ENCODE assay signal across 28 cellular contexts in the genomic region with DNA sequence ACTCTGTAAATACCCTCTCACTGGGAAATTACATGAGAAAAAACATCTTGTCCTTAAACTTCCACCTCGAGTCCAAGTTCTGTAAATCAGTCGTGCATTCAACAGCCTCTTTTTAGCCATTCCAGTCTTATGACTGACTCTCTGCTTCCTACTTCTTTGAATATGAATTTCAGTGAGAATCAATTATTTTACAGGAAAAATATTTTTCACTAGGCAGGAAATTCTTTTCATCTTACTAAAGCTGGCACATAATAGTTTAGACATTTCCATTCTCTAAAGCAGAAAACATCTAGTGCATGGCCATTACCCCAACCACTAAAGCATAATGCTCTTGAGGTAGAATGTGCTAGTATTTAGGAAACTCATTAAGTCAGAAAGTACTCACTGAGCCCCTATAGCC.
DNase-seq lines count a peak whose midpoint lies in the region; ATAC-seq, FAIRE-seq and TF ChIP-seq lines count a peak whose summit lies in the region.
"Had no signal": no experiment of that assay in that cellular context is flagged by ENCODE, and none has a peak within 500 bp of the region (broad histone marks: within the 10 kb centered on the region; RNA-seq: fewer than 3 reads in every experiment).

No MANE protein-coding gene starts in this region.

- intact Hi-C loops in mammary epithelial cell (cut with micrococcal nuclease) (no loop called here), breast epithelium (cut with DNase I; ENCODE audit: low total_unique reads) (no loop called here)
- intact Hi-C loops in CD4-positive, alpha-beta T cell (cut with DNase I, micrococcal nuclease) = no loop called here

- H3K79me2 ChIP-seq in mammary epithelial cell (ENCODE audit: insufficient read depth, low read length) = no peaks in the 10 kb centered on the region
- no peaks in the 10 kb centered on the region for H3K79me2 ChIP-seq in astrocyte (ENCODE audit: insufficient read depth, low read length)

- H3K4me2 ChIP-seq in mammary epithelial cell (ENCODE audit: insufficient read depth, low read depth, low read length) = no peak overlapping the region
- peak overlapping the region; percentile 13 for H3K4me2 ChIP-seq in astrocyte (ENCODE audit: low read length)
- no peak overlapping the region for H3K4me2 ChIP-seq in mesenchymal stem cell (ENCODE audit: low read length, poor library complexity, severe bottlenecking)
- H3K4me2 ChIP-seq: BLaER1 treated with 17β-estradiol and CSF1 and Interleukin-3, amounts not matched to agents 10 nM and 100 nM; GM23338; KMS-11; SK-N-SH had no signal

- no peak overlapping the region for H4K8ac ChIP-seq in mesenchymal stem cell (ENCODE audit: low read length)

- CTCF ChIA-PET in mammary epithelial cell (lab: Charles Lee; ENCODE audit: low non-redundant PET) = no interaction called here
- CTCF ChIA-PET in CD4-positive, alpha-beta T cell (lab: Charles Lee) = no interaction called here

- H3K36me3 ChIP-seq in mammary epithelial cell (ENCODE audit: insufficient read depth, low read length) (no peaks in the 10 kb centered on the region), breast epithelium (no peaks in the 10 kb centered on the region), astrocyte (ENCODE audit: insufficient read depth, low read length) (no peaks in the 10 kb centered on the region), mesenchymal stem cell (ENCODE audit: control insufficient read depth in 1 of 2, insufficient read depth in 2 of 2, low read depth in 1 of 2, low read length in 2 of 2) (no peaks in the 10 kb centered on the region)
- H3K36me3 ChIP-seq: BLaER1 treated with 17β-estradiol and CSF1 and Interleukin-3, amounts not matched to agents 10 nM and 100 nM; HAP-1 had no signal

- H3K27me3 ChIP-seq in mammary epithelial cell (ENCODE audit: insufficient read depth, low read length) = no peaks in the 10 kb centered on the region
- H3K27me3 ChIP-seq in breast epithelium = no peaks in the 10 kb centered on the region
- H3K27me3 ChIP-seq in astrocyte (ENCODE audit: insufficient read depth, low read length) = no peaks in the 10 kb centered on the region
- H3K27me3 ChIP-seq in mesenchymal stem cell (ENCODE audit: control insufficient read depth in 1 of 2, insufficient read depth in 1 of 2, low read length in 2 of 2) = no peaks in the 10 kb centered on the region
- H3K27me3 ChIP-seq in CD4-positive, alpha-beta T cell (ENCODE audit: control insufficient read depth, insufficient read depth, low read length) = no peaks in the 10 kb centered on the region
- H3K27me3 ChIP-seq: BLaER1 treated with 17β-estradiol and CSF1 and Interleukin-3, amounts not matched to agents 10 nM and 100 nM had no signal

- no peak for TF ChIP-seq CTCF in mammary epithelial cell (conservative IDR thresholded peaks at IDR 0.05 in 1 of 2, IDR thresholded peaks at IDR 0.05 in 1 of 2; ENCODE audit: extremely low read depth in 1 of 2, insufficient read depth in 1 of 2, low read depth in 1 of 2, low read length in 2 of 2)
- no peak for TF ChIP-seq CTCF in breast epithelium (IDR thresholded peaks at IDR 0.05)
- TF ChIP-seq CTCF in astrocyte (IDR thresholded peaks at IDR 0.05; ENCODE audit: insufficient read depth, low read depth, low read length) = no peak
- TF ChIP-seq CTCF in GM13976 (IDR thresholded peaks at IDR 0.05; ENCODE audit: borderline replicate concordance, control extremely low read depth, extremely low read depth, insufficient read depth, missing control alignments) = no peak
- TF ChIP-seq CTCF in CD4-positive, alpha-beta T cell (IDR thresholded peaks at IDR 0.05) = no peak

- no peak for TF ChIP-seq POLR2A in breast epithelium (IDR thresholded peaks at IDR 0.05)

- H2AFZ ChIP-seq in mammary epithelial cell (ENCODE audit: low read depth, low read length) (peak overlapping the region; percentile 18), astrocyte (ENCODE audit: low read depth, low read length) (peak overlapping the region; percentile 3), mesenchymal stem cell (ENCODE audit: low read depth, low read length) (no peak overlapping the region)
- H2AFZ ChIP-seq: GM23338 had no signal

- no peaks in the 10 kb centered on the region for H3K27me3 Mint-ChIP-seq in astrocyte (ENCODE audit: low read depth, unreplicated experiment)
- no peaks in the 10 kb centered on the region for H3K27me3 Mint-ChIP-seq in CD4-positive, alpha-beta T cell

- DNase-seq in mammary epithelial cell (no peak), breast epithelium (ENCODE audit: low spot score in 2 of 2) (no peak), astrocyte (ENCODE audit: low read depth) (peak; percentile 36), mesenchymal stem cell (no peak), GM13976 (ENCODE audit: low spot score) (no peak)
- no peak for DNase-seq in CD4-positive, alpha-beta T cell
- no peak for DNase-seq in stimulated activated CD4-positive, alpha-beta T cell treated with anti-CD3 and anti-CD28 coated beads, Interleukin-2, amount 100 ng/mL, for 24 hours
- DNase-seq: ACHN; CD8-positive, alpha-beta T cell; DND-41; GF-D8; NCI-H1105; NCI-H146; NCI-H2029; NCI-H226; NCI-H510A treated with DMSO at 0.1 percent for 48 hours; NCI-H774; NK-92 treated with Interleukin-12 subunit alpha and Interleukin-12 subunit beta, amount 100 ng/mL, for 24 hours; SIG-M5; SK-N-SH had no signal

- 47% methylated on average over 2 of the region's 2 CpGs for WGBS in mammary epithelial cell (ENCODE audit: low coverage, missing lambda C conversion rate)
- 0% methylated on average over 1 of the region's 2 CpGs for WGBS in mesenchymal stem cell

- ATAC-seq in CD4-positive, alpha-beta T cell (ENCODE audit: poor library complexity) = no peak
- ATAC-seq in HG02642 (IDR thresholded peaks at IDR 0.05; ENCODE audit: poor library complexity, unreplicated experiment) = no peak
- ATAC-seq: CD8-positive, alpha-beta T cell; GM23338 had no signal

- H3K18ac ChIP-seq in mesenchymal stem cell (ENCODE audit: low read depth in 1 of 2, low read length in 2 of 2) = no peak overlapping the region

- H3K79me1 ChIP-seq in mesenchymal stem cell (replicated peaks; ENCODE audit: low read length, poor library complexity, severe bottlenecking) = no peaks in the 10 kb centered on the region

- H4K20me1 ChIP-seq in mammary epithelial cell (ENCODE audit: insufficient read depth, low read length) (no peaks in the 10 kb centered on the region), astrocyte (ENCODE audit: insufficient read depth, low read length) (no peaks in the 10 kb centered on the region)
- H4K20me1 ChIP-seq: BLaER1 treated with 17β-estradiol and CSF1 and Interleukin-3, amounts not matched to agents 10 nM and 100 nM had no signal

- H2BK5ac ChIP-seq in mesenchymal stem cell (ENCODE audit: low read depth, low read length, poor library complexity, severe bottlenecking) = no peak overlapping the region

- no peaks in the 10 kb centered on the region for H3K36me3 Mint-ChIP-seq in astrocyte (ENCODE audit: low read depth, unreplicated experiment)
- H3K36me3 Mint-ChIP-seq in CD4-positive, alpha-beta T cell (ENCODE audit: low read depth) = no peaks in the 10 kb centered on the region
- H3K36me3 Mint-ChIP-seq: CD8-positive, alpha-beta T cell had no signal

- no TSS peak for BruUV-seq in mammary epithelial cell (replicated peaks; lab: Mats Ljungman, UMichigan)

- no peak overlapping the region for H2BK12ac ChIP-seq in mesenchymal stem cell (ENCODE audit: low read length in 2 of 2)

- H3K4me3 ChIP-seq in mammary epithelial cell (replicated peaks in 1 of 3; ENCODE audit: insufficient read depth in 1 of 3, low read depth in 2 of 3, low read length in 3 of 3) (no peak overlapping the region), breast epithelium (no peak overlapping the region), astrocyte (ENCODE audit: insufficient read depth, low read depth, low read length) (no peak overlapping the region), mesenchymal stem cell (ENCODE audit: insufficient read depth in 1 of 2, low read depth in 1 of 2, low read length in 2 of 2) (no peak overlapping the region)
- H3K4me3 ChIP-seq: BLaER1 treated with 17β-estradiol and CSF1 and Interleukin-3, amounts not matched to agents 10 nM and 100 nM; GM23338; HAP-1 had no signal

- no peak overlapping the region for H3K4me3 Mint-ChIP-seq in astrocyte (ENCODE audit: unreplicated experiment)
- H3K4me3 Mint-ChIP-seq in CD4-positive, alpha-beta T cell = no peak overlapping the region
- H3K4me3 Mint-ChIP-seq: CD8-positive, alpha-beta T cell; GM23338 had no signal

- H3K4me1 ChIP-seq in mammary epithelial cell (ENCODE audit: insufficient read depth, low read length) (no peaks in the 10 kb centered on the region), breast epithelium (no peaks in the 10 kb centered on the region), astrocyte (ENCODE audit: insufficient read depth, low read length) (peaks cover 3% of the 10 kb centered on the region), mesenchymal stem cell (ENCODE audit: control insufficient read depth, insufficient read depth, low read depth, low read length) (peaks cover 2% of the 10 kb centered on the region)
- H3K4me1 ChIP-seq: BLaER1 treated with 17β-estradiol and CSF1 and Interleukin-3, amounts not matched to agents 10 nM and 100 nM; HAP-1 had no signal

- peaks cover 4% of the 10 kb centered on the region for H3K4me1 Mint-ChIP-seq in astrocyte (ENCODE audit: low read depth, unreplicated experiment)
- H3K4me1 Mint-ChIP-seq in CD4-positive, alpha-beta T cell (ENCODE audit: low read depth) = no peaks in the 10 kb centered on the region

- H3K14ac ChIP-seq in mesenchymal stem cell (ENCODE audit: low read length in 2 of 2) = no peak overlapping the region

- H3K27ac Mint-ChIP-seq in astrocyte (ENCODE audit: unreplicated experiment) = no peak overlapping the region
- no peak overlapping the region for H3K27ac Mint-ChIP-seq in CD4-positive, alpha-beta T cell
- H3K27ac Mint-ChIP-seq: CD8-positive, alpha-beta T cell; GM23338 had no signal

- no peak overlapping the region for H2BK15ac ChIP-seq in mesenchymal stem cell (ENCODE audit: low read depth, poor library complexity, severe bottlenecking)

- dilution Hi-C loops in mammary epithelial cell (cut with HindIII; ENCODE audit: low sequenced_read_pairs) = no loop called here

- no peak overlapping the region for H2AK5ac ChIP-seq in mesenchymal stem cell (ENCODE audit: low read length, severe bottlenecking)

- POLR2A ChIA-PET in CD4-positive, alpha-beta T cell (lab: Charles Lee) = no interaction called here

- no peaks in the 10 kb centered on the region for H3K9me3 Mint-ChIP-seq in astrocyte (ENCODE audit: unreplicated experiment)
- H3K9me3 Mint-ChIP-seq in CD4-positive, alpha-beta T cell = peaks cover 13% of the 10 kb centered on the region

- no peak for FAIRE-seq in astrocyte (lab: Jason Lieb, UNC)
- FAIRE-seq: HTR-8/SVneo had no signal

- H3K9me3 ChIP-seq in mammary epithelial cell (replicated peaks; ENCODE audit: insufficient read depth, low read length) (no peaks in the 10 kb centered on the region), breast epithelium (no peaks in the 10 kb centered on the region), astrocyte (ENCODE audit: insufficient read depth, low read depth, low read length) (no peaks in the 10 kb centered on the region), mesenchymal stem cell (ENCODE audit: control insufficient read depth, low read length) (no peaks in the 10 kb centered on the region)
- no peaks in the 10 kb centered on the region for H3K9me3 ChIP-seq in CD4-positive, alpha-beta T cell (ENCODE audit: control insufficient read depth, low read length)
- H3K9me3 ChIP-seq: HAP-1, SK-N-SH had no signal

- no peak overlapping the region for H3K4ac ChIP-seq in mesenchymal stem cell (ENCODE audit: low read depth in 1 of 2, low read length in 2 of 2)

- no peak overlapping the region for H3K9ac ChIP-seq in mammary epithelial cell (ENCODE audit: insufficient read depth, low read length)
- H3K9ac ChIP-seq in astrocyte (ENCODE audit: low read length) = no peak overlapping the region
- H3K9ac ChIP-seq in mesenchymal stem cell (ENCODE audit: low read length) = no peak overlapping the region
- H3K9ac ChIP-seq: BLaER1 treated with 17β-estradiol and CSF1 and Interleukin-3, amounts not matched to agents 10 nM and 100 nM; KMS-11; SK-N-SH had no signal

- no peak overlapping the region for H2BK120ac ChIP-seq in mesenchymal stem cell (ENCODE audit: low read depth, low read length)

- H4K91ac ChIP-seq in mesenchymal stem cell (ENCODE audit: low read length) = no peak overlapping the region

- no peak overlapping the region for H3K23ac ChIP-seq in mesenchymal stem cell (ENCODE audit: low read length in 2 of 2)

- in situ Hi-C loops in mammary epithelial cell (cut with MboI; ENCODE audit: low sequenced_read_pairs in 2 of 2) (no loop called here), GM13976 (cut with MboI; ENCODE audit: low sequenced_read_pairs, unreplicated experiment) (no loop called here)

- H3K27ac ChIP-seq in mammary epithelial cell (ENCODE audit: insufficient read depth, low read depth, low read length) (no peak overlapping the region), breast epithelium (no peak overlapping the region), astrocyte (ENCODE audit: low read depth, low read length) (peak overlapping the region; percentile 7), mesenchymal stem cell (ENCODE audit: low read length, poor library complexity, severe bottlenecking) (peak overlapping the region; percentile 60)
- no peak overlapping the region for H3K27ac ChIP-seq in CD4-positive, alpha-beta T cell (ENCODE audit: low read depth, low read length)
- H3K27ac ChIP-seq: 22Rv1; BLaER1 treated with 17β-estradiol and CSF1 and Interleukin-3, amounts not matched to agents 10 nM and 100 nM; KMS-11; RWPE1 had no signal

Comparison
In these comparisons a context has a peak if more than half of its experiments do, and no peak if none do; other contexts are left out.
1. H3K27ac ChIP-seq: peak in astrocyte (single experiment) and mesenchymal stem cell (single experiment); none in mammary epithelial cell (single experiment), breast epithelium (0 of 2) and CD4-positive, alpha-beta T cell (single experiment).